2 cellular contexts compared by ENCODE assay signal in the genomic region with DNA sequence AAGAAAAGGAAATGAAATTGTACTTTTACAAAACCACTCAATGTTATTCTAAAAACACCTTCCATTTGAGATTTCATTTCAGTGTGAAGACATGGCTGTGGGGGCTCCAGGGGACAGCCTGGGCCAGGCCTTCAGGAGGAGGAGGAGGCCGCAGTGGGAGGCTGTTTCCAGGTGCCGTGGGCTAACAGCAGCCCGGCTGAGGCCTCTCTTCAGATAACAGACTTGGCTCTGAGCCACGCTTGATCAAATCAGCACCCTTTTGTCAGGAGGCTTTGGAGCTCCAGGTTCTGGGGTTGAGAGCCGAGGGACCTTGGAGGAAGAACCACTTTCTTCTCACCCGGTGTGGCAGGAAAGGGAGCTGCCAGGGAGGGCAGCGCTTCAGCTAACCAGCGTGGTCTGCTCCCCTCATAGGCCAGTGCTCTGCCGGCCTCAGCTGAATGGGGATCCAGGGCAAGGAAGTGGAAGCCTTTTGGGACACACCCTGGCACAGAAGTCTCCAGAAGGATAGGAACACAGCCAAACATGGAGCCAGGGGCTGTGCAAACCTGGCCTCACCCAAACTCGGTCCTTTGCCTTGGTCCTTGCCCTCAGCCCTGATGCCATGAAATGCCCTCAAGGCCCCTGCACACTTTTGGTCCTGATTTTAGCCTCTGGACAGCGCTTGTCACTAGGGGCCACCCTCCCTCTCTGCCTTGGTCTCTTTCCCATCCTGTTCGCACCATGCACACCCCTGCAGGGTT.
A peak's percentile ranks its signal among the peaks of the same experiment; 100 is the strongest.
TF ChIP-seq lines count a peak whose summit lies in the region.

No MANE protein-coding gene starts in this region.

TF ChIP-seq in HEK293, 187 proteins besides CTCF, POLR2A, EP300 and RAD21:
- TF ChIP-seq EGR2 (tag by site-specific recombination; IDR thresholded peaks at IDR 0.05; ENCODE audit: low read depth), result peak; percentile 78
- TF ChIP-seq ZBTB8A (tag by site-specific recombination; IDR thresholded peaks at IDR 0.05), result 0 out of 2 replicates have a peak, but pooled peaks have one; percentile 22
- no peak for TF ChIP-seq ZNF132 (tag by site-specific recombination; IDR thresholded peaks at IDR 0.05; ENCODE audit: borderline replicate concordance)
- TF ChIP-seq, protein P1, sequence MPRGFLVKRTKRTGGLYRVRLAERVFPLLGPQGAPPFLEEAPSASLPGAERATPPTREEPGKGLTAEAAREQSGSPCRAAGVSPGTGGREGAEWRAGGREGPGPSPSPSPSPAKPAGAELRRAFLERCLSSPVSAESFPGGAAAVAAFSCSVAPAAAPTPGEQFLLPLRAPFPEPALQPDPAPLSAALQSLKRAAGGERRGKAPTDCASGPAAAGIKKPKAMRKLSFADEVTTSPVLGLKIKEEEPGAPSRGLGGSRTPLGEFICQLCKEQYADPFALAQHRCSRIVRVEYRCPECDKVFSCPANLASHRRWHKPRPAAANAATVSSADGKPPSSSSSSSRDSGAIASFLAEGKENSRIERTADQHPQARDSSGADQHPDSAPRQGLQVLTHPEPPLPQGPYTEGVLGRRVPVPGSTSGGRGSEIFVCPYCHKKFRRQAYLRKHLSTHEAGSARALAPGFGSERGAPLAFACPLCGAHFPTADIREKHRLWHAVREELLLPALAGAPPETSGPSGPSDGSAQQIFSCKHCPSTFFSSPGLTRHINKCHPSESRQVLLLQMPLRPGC (tag by site-specific recombination; IDR thresholded peaks at IDR 0.05), result no peak
- TF ChIP-seq ZBTB20 (tag by site-specific recombination; IDR thresholded peaks at IDR 0.05), result 0 out of 2 replicates have a peak, but pooled peaks have one; percentile 15
- peak; percentile 67; the same call in 1 of the 2 replicates for TF ChIP-seq ZNF341 (tag by site-specific recombination; IDR thresholded peaks at IDR 0.05; ENCODE audit: low read depth)
- peak; percentile 69 for TF ChIP-seq ZFHX2 (tag by site-specific recombination; conservative IDR thresholded peaks at IDR 0.05)
- TF ChIP-seq, protein P2, sequence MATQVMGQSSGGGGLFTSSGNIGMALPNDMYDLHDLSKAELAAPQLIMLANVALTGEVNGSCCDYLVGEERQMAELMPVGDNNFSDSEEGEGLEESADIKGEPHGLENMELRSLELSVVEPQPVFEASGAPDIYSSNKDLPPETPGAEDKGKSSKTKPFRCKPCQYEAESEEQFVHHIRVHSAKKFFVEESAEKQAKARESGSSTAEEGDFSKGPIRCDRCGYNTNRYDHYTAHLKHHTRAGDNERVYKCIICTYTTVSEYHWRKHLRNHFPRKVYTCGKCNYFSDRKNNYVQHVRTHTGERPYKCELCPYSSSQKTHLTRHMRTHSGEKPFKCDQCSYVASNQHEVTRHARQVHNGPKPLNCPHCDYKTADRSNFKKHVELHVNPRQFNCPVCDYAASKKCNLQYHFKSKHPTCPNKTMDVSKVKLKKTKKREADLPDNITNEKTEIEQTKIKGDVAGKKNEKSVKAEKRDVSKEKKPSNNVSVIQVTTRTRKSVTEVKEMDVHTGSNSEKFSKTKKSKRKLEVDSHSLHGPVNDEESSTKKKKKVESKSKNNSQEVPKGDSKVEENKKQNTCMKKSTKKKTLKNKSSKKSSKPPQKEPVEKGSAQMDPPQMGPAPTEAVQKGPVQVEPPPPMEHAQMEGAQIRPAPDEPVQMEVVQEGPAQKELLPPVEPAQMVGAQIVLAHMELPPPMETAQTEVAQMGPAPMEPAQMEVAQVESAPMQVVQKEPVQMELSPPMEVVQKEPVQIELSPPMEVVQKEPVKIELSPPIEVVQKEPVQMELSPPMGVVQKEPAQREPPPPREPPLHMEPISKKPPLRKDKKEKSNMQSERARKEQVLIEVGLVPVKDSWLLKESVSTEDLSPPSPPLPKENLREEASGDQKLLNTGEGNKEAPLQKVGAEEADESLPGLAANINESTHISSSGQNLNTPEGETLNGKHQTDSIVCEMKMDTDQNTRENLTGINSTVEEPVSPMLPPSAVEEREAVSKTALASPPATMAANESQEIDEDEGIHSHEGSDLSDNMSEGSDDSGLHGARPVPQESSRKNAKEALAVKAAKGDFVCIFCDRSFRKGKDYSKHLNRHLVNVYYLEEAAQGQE (tag by site-specific recombination; IDR thresholded peaks at IDR 0.05), result peak; percentile 55; the same call in 1 of the 2 replicates

TF ChIP-seq in H1, 55 proteins besides CTCF, POLR2A, EP300 and RAD21:
- no peak for TF ChIP-seq TBP (IDR thresholded peaks at IDR 0.05; ENCODE audit: low read depth, low read length)
- TF ChIP-seq, protein P3, sequence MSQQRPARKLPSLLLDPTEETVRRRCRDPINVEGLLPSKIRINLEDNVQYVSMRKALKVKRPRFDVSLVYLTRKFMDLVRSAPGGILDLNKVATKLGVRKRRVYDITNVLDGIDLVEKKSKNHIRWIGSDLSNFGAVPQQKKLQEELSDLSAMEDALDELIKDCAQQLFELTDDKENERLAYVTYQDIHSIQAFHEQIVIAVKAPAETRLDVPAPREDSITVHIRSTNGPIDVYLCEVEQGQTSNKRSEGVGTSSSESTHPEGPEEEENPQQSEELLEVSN (IDR thresholded peaks at IDR 0.05), result no peak
- TF ChIP-seq GTF2F1 (IDR thresholded peaks at IDR 0.05; ENCODE audit: borderline replicate concordance, low read depth, low read length), result no peak
- no peak for TF ChIP-seq TEAD4 (IDR thresholded peaks at IDR 0.05; ENCODE audit: low read depth, low read length)
- no peak for TF ChIP-seq FOSL1 (IDR thresholded peaks at IDR 0.05; ENCODE audit: insufficient read depth, low read depth, low read length)
- TF ChIP-seq TCF12 (IDR thresholded peaks at IDR 0.05; ENCODE audit: low read depth, low read length), result no peak
- no peak for TF ChIP-seq CHD2 (IDR thresholded peaks at IDR 0.05; ENCODE audit: low read length)
